Comparison of ENCODE assay signal across 12 cellular contexts in the genomic region with DNA sequence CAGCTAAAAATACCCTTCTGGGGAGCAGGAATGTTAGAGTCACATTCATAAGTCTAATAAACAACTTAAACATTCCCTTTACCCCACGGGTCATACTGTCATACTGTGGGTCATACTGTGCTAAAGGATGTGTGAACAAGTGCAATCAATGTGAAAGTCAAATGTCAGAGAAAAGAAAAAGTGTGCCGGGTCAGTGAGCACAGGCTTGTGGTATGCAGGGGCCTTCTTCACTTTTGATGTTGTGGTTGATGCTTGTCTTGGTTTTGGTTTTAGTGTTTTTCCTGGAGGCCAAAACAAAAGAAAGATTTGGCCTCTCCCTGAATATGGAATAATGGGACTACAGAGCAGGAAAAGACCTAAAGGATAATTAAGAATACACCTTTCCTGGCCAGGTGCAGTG.
DNase-seq lines count a peak whose midpoint lies in the region; ATAC-seq and TF ChIP-seq lines count a peak whose summit lies in the region.
"Had no signal": no experiment of that assay in that cellular context is flagged by ENCODE, and none has a peak within 500 bp of the region (broad histone marks: within the 10 kb centered on the region; RNA-seq: fewer than 3 reads in every experiment).

No MANE protein-coding gene starts in this region.

- no peaks in the 10 kb centered on the region for H3K36me3 Mint-ChIP-seq in natural killer cell
- H3K36me3 Mint-ChIP-seq: T-cell had no signal

- peak; percentile 98 for ATAC-seq in GM19328 (IDR thresholded peaks at IDR 0.05; ENCODE audit: unreplicated experiment)
- peak; percentile 86 for ATAC-seq in HG02840 (IDR thresholded peaks at IDR 0.05; ENCODE audit: low FRiP score, unreplicated experiment)
- ATAC-seq in HG03565 (IDR thresholded peaks at IDR 0.05; ENCODE audit: unreplicated experiment): peak; percentile 92
- no peak for ATAC-seq in natural killer cell
- ATAC-seq: T-cell had no signal

- H3K4me1 Mint-ChIP-seq in natural killer cell: peaks cover 0 to 8% of the 10 kb centered on the region in 2 donors

- no peaks in the 10 kb centered on the region for H3K9me3 Mint-ChIP-seq in natural killer cell
- H3K9me3 Mint-ChIP-seq: T-cell had no signal

- intact Hi-C loops in natural killer cell (cut with micrococcal nuclease): loop anchor here (5.0 kb wide), 1 partner anchor 832 kb away; no protein-coding TSS in a partner anchor

- no peak overlapping the region for H3K4me3 Mint-ChIP-seq in natural killer cell
- H3K4me3 Mint-ChIP-seq: T-cell had no signal

- no peak overlapping the region for H3K27ac Mint-ChIP-seq in natural killer cell
- H3K27ac Mint-ChIP-seq: T-cell had no signal

- no peak for TF ChIP-seq CTCF in GM10266 (IDR thresholded peaks at IDR 0.05; ENCODE audit: control insufficient read depth, insufficient read depth, low read depth, missing control alignments)
- TF ChIP-seq CTCF in natural killer cell (IDR thresholded peaks at IDR 0.05): no peak

- peak; percentile 54 for DNase-seq in GM10266 (ENCODE audit: extremely low spot score)
- no peak for DNase-seq in occipital lobe (lab: John Stamatoyannopoulos, UW)
- no peak for DNase-seq in HK-2 (ENCODE audit: unreplicated experiment)
- DNase-seq in cerebellar nuclear complex (lab: John Stamatoyannopoulos, UW): no peak
- DNase-seq in natural killer cell: no peak
- DNase-seq: colonic mucosa, hippocampal formation, NCI-H69, T-cell had no signal

- peaks cover 23 to 32% of the 10 kb centered on the region in 2 donors for H3K27me3 Mint-ChIP-seq in natural killer cell (ENCODE audit: low read depth in 2 of 2)

Comparison
In these comparisons a context has a peak if more than half of its experiments do, and no peak if none do; other contexts are left out.
1. ATAC-seq: peak in GM19328 (single experiment), HG02840 (single experiment) and HG03565 (single experiment); none in natural killer cell (0 of 3).